Comparison of ENCODE assay signal across 2 cellular contexts in the genomic region with DNA sequence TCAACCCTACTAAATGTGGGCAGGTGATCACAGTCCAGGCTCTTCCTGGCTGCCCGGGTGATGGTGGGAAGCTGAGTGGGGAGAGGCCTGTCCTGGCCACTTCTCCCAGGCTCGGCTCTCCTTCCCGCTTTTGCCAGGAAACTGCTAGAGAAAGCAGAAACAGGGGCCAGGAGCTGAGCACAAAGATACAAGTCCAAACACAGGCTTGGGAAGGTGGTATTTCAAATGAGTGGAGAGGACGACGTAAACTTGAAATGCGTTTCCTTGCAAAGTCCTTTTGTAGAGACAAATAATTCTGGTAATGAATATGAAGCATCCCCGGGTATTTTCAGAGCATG.
TF ChIP-seq lines count a peak whose summit lies in the region.

No MANE protein-coding gene starts in this region.

TF ChIP-seq in IMR-90, 13 proteins besides CTCF, POLR2A, EP300 and RAD21:
- TF ChIP-seq FOS (IDR thresholded peaks at IDR 0.05; ENCODE audit: low read depth, low read length) (no peak), CHD1 (IDR thresholded peaks at IDR 0.05; ENCODE audit: low read depth, low read length) (no peak), RFX5 (IDR thresholded peaks at IDR 0.05; ENCODE audit: low read depth, low read length) (no peak), MXI1 (IDR thresholded peaks at IDR 0.05; ENCODE audit: borderline replicate concordance, low read depth, low read length) (no peak), MAFK (IDR thresholded peaks at IDR 0.05; ENCODE audit: low read depth, low read length) (no peak), RCOR1 (IDR thresholded peaks at IDR 0.05; ENCODE audit: insufficient replicate concordance, low read length) (no peak), CEBPB (IDR thresholded peaks at IDR 0.05; ENCODE audit: low read depth, low read length) (no peak), SMC3 (IDR thresholded peaks at IDR 0.05; ENCODE audit: low read depth, low read length) (no peak), MAZ (IDR thresholded peaks at IDR 0.05; ENCODE audit: borderline replicate concordance, low read depth, low read length) (no peak), BHLHE40 (IDR thresholded peaks at IDR 0.05; ENCODE audit: low read depth, low read length) (no peak), NFE2L2 (IDR thresholded peaks at IDR 0.05; ENCODE audit: low read depth, low read length) (no peak)
- TF ChIP-seq, protein P1, sequence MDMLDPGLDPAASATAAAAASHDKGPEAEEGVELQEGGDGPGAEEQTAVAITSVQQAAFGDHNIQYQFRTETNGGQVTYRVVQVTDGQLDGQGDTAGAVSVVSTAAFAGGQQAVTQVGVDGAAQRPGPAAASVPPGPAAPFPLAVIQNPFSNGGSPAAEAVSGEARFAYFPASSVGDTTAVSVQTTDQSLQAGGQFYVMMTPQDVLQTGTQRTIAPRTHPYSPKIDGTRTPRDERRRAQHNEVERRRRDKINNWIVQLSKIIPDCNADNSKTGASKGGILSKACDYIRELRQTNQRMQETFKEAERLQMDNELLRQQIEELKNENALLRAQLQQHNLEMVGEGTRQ (IDR thresholded peaks at IDR 0.05; ENCODE audit: low read depth, low read length): no peak
- TF ChIP-seq, protein P2, sequence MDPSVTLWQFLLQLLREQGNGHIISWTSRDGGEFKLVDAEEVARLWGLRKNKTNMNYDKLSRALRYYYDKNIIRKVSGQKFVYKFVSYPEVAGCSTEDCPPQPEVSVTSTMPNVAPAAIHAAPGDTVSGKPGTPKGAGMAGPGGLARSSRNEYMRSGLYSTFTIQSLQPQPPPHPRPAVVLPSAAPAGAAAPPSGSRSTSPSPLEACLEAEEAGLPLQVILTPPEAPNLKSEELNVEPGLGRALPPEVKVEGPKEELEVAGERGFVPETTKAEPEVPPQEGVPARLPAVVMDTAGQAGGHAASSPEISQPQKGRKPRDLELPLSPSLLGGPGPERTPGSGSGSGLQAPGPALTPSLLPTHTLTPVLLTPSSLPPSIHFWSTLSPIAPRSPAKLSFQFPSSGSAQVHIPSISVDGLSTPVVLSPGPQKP (IDR thresholded peaks at IDR 0.05; ENCODE audit: borderline replicate concordance, low read depth, low read length): no peak
TF ChIP-seq in IMR-90: peak in this region for 0.

TF ChIP-seq in H1, 55 proteins besides CTCF, POLR2A, EP300 and RAD21:
- TF ChIP-seq TAF1 (IDR thresholded peaks at IDR 0.05; ENCODE audit: low read depth, low read length): no peak
- no peak for TF ChIP-seq POU5F1 (IDR thresholded peaks at IDR 0.05; ENCODE audit: low read depth, low read length)
